ENCODE assay signal across 10 cellular contexts in the genomic region with DNA sequence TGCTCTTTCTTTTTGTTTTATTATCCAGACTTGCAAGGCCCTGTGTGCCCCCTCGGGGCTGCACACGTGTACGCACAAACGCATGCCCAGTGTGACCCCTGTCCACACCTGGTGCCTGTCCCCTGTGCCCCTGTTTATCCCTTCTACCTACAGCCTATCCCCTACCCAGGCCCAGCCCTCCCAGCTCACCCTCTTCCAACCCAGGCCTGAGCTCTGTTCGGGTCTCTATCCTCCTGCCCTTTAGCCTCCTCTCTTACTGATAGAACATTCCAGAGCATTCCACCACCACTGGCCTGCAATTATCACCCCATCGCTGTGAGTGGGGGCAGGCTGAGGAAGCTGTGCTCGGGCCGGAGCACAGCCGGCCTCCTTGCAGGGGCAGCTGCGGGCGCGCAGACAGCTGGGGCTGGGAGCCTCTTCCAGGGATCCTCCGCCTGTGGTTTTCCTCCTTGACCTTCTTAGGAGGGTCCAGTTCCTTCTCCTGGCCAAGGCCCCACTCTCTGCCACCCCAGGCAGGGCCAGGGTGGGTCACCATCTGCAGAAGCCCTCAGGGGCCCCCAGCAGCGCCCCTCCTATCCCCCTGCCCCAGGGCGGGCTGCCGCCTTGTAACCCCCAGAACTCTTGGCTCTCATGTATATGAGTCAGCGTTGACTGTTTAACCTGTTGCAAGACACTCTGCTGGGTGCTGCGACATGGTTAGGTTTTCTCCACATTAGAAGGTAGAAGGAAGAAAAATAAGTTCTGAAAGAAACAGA. TPM values are rescaled to one million over a fixed set of nuclear protein-coding genes. Genes with fewer than 3 reads are reported as not detected.
DNase-seq lines count a peak whose midpoint lies in the region; ATAC-seq and TF ChIP-seq lines count a peak whose summit lies in the region.
"Had no signal": no experiment of that assay in that cellular context is flagged by ENCODE, and none has a peak within 500 bp of the region (broad histone marks: within the 10 kb centered on the region; RNA-seq: fewer than 3 reads in every experiment).

No MANE protein-coding gene starts in this region.

- H3K9me3 ChIP-seq in right lobe of liver = no peaks in the 10 kb centered on the region
- H3K9me3 ChIP-seq in thyroid gland = no peaks in the 10 kb centered on the region
- no peaks in the 10 kb centered on the region for H3K9me3 ChIP-seq in BE2C

- peak in 3 of 4 donors; percentile 16 to 39 (median 29) for ATAC-seq in right lobe of liver
- ATAC-seq in HG03097 (IDR thresholded peaks at IDR 0.05; ENCODE audit: low FRiP score, unreplicated experiment) = no peak

- TF ChIP-seq CTCF in astrocyte of the spinal cord (IDR thresholded peaks at IDR 0.05; ENCODE audit: low read depth, low read length) (no peak), right lobe of liver (IDR thresholded peaks at IDR 0.05) (no peak), thyroid gland (IDR thresholded peaks at IDR 0.05) (no peak), BE2C (IDR thresholded peaks at IDR 0.05; ENCODE audit: low read depth, low read length) (no peak)

- 70% methylated on average over 9 of the region's 18 CpGs for WGBS in right lobe of liver (ENCODE audit: insufficient coverage, low coverage, low lambda C conversion rate, missing lambda C conversion rate)
- WGBS in urinary bladder = 42% methylated on average over 18 of the region's 18 CpGs
- 82 to 87% methylated on average over 14 to 18 of the region's 18 CpGs for WGBS in thyroid gland, 2 donors

- in situ Hi-C loops in astrocyte of the spinal cord (cut with HindIII; ENCODE audit: low sequenced_read_pairs) = no loop called here

- H3K4me3 ChIP-seq in astrocyte of the spinal cord (ENCODE audit: low read depth, low read length) (no peak overlapping the region), right lobe of liver (no peak overlapping the region), urinary bladder (ENCODE audit: low read depth, low read length) (no peak overlapping the region), thyroid gland (replicated peaks in 1 of 3) (no peak overlapping the region), BE2C (ENCODE audit: low read depth, low read length) (no peak overlapping the region)

- TF ChIP-seq POLR2A in right lobe of liver (IDR thresholded peaks at IDR 0.05) (no peak), thyroid gland (IDR thresholded peaks at IDR 0.05) (no peak)

- H3K27ac ChIP-seq in right lobe of liver (no peak overlapping the region), urinary bladder (ENCODE audit: low read depth) (peak overlapping the region; percentile 76), thyroid gland (no peak overlapping the region)
- H3K27ac ChIP-seq: 22Rv1 had no signal

- H3K27me3 ChIP-seq in right lobe of liver = no peaks in the 10 kb centered on the region
- no peaks in the 10 kb centered on the region for H3K27me3 ChIP-seq in thyroid gland
- H3K27me3 ChIP-seq in BE2C = no peaks in the 10 kb centered on the region

- intact Hi-C loops in right lobe of liver (cut with DNase I) (no loop called here), thyroid gland (cut with DNase I) (no loop called here)

- H3K36me3 ChIP-seq in right lobe of liver (no peaks in the 10 kb centered on the region), urinary bladder (ENCODE audit: insufficient read depth) (no peaks in the 10 kb centered on the region), thyroid gland (no peaks in the 10 kb centered on the region), BE2C (no peaks in the 10 kb centered on the region)

- DNase-seq in NOMO-1 (lab: John Stamatoyannopoulos, UW; ENCODE audit: unreplicated experiment in 2 of 2) = peak; percentile 34 to 43
- DNase-seq in NOMO-1 treated with dmso at 0.1 percent for 144 hours (lab: John Stamatoyannopoulos, UW; ENCODE audit: unreplicated experiment) = no peak
- DNase-seq in astrocyte of the spinal cord (ENCODE audit: low read depth, low spot score) = peak; percentile 77
- peak in 1 of 3 donors; percentile 39 for DNase-seq in right lobe of liver
- DNase-seq in thyroid gland = no peak
- no peak for DNase-seq in BE2C
- DNase-seq: NCI-H2171 treated with DMSO at 0.1 percent for 48 hours had no signal

- no peaks in the 10 kb centered on the region for H3K4me1 ChIP-seq in right lobe of liver
- H3K4me1 ChIP-seq in urinary bladder (ENCODE audit: insufficient read depth) = no peaks in the 10 kb centered on the region
- H3K4me1 ChIP-seq in thyroid gland = no peaks in the 10 kb centered on the region
- no peaks in the 10 kb centered on the region; the same call in 1 of the 2 replicates for H3K4me1 ChIP-seq in BE2C

RNA-seq across cellular contexts. Expression of a gene that starts 41.8 kb away (rescaled TPM):
- total RNA-seq in right lobe of liver (1 to 10 TPM in 2 of 6 experiments, under 1 TPM in 4; 0.37 to 1.7 (median 0.60) TPM), urinary bladder (24.7 TPM), thyroid gland (1 to 10 TPM; 2.0 to 4.1 (median 3.2) TPM)
- polyA plus RNA-seq in urinary bladder = 0.06 TPM
- 0.43 TPM for polyA plus RNA-seq in BE2C (2012; ENCODE audit: insufficient read depth, insufficient read length, low read depth)

Comparison
In these comparisons a context has a peak if more than half of its experiments do, and no peak if none do; other contexts are left out.
1. DNase-seq: peak in NOMO-1 (2 of 2) and astrocyte of the spinal cord (single experiment); none in NOMO-1 treated with dmso at 0.1 percent for 144 hours (single experiment), thyroid gland (0 of 2) and BE2C (single experiment).